Comparison of ENCODE assay signal across 8 cellular contexts in the genomic region with DNA sequence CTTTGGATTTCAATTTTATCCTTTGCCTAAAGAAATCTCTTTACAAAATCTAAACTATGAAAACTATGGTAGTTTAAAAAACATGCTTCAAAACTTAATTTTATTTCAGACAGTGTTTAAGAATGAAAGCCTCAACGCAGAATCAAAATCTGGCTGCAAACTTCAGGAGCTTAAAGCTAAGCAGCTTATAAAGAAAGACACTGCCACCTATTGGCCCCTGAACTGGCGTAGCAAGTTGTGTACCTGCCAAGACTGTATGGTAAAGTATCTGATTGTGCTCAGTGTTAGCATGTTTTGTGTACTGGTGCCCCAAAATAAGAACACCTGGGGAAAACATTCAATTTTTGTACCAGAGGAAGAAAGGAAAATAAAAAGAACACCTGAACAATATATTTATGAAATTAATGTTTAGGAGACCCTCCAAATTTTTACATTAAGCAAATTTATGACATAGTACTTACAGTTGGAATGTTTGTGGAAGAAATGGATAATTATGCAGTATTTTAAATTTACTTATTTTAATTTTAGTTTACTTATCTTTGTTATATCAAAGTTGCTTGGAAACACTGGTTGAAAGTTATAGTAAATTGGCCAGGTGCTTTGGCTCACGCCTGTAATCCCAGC. TPM values are rescaled to one million over a fixed set of nuclear protein-coding genes. Genes with fewer than 3 reads are reported as not detected.
DNase-seq lines count a peak whose midpoint lies in the region; ATAC-seq and TF ChIP-seq lines count a peak whose summit lies in the region.

No MANE protein-coding gene starts in this region.

- TF ChIP-seq CTCF in BJ (IDR thresholded peaks at IDR 0.05; ENCODE audit: insufficient read depth, low read depth, low read length) (peak; percentile 66), Peyer's patch (IDR thresholded peaks at IDR 0.05) (peak in 4 of 6 experiments; percentile 55 to 67 (median 64)), type B pancreatic cell (conservative IDR thresholded peaks at IDR 0.05) (peak; percentile 72)

- CTCF ChIA-PET in BJ (lab: Yijun Ruan, JAX): interaction anchor here (0.7 to 1.0 kb wide), 3 partner anchors 10 to 40 kb away, joined by 3 to 6 read pairs (median 5); no protein-coding TSS in a partner anchor

- no peak overlapping the region for H3K4me3 Mint-ChIP-seq in type B pancreatic cell

- H3K36me3 Mint-ChIP-seq in type B pancreatic cell: peaks cover 18% of the 10 kb centered on the region

- H3K27ac ChIP-seq in Peyer's patch: no peak overlapping the region

- no peaks in the 10 kb centered on the region for H3K9me3 Mint-ChIP-seq in type B pancreatic cell

- DNase-seq in BJ (ENCODE audit: low read depth) (peak; percentile 6), Peyer's patch (peak in 2 of 3 donors; percentile 36 to 80), astrocyte of the hippocampus (ENCODE audit: low read depth, low spot score) (peak; percentile 64), kidney tubule cell (ENCODE audit: low spot score) (peak; percentile 67), type B pancreatic cell (ENCODE audit: extremely low spot score, unreplicated experiment) (no peak)
- peak; percentile 69 for DNase-seq in Jurkat, Clone E6-1 (ENCODE audit: low read depth, low spot score)

- H3K27ac Mint-ChIP-seq in type B pancreatic cell: no peak overlapping the region

- no peak for TF ChIP-seq POLR2A in Peyer's patch (IDR thresholded peaks at IDR 0.05)

- H3K4me3 ChIP-seq in BJ (ENCODE audit: low read depth, low read length) (no peak overlapping the region), Peyer's patch (no peak overlapping the region)
- H3K4me3 ChIP-seq in Jurkat, Clone E6-1 (ENCODE audit: low read length): no peak overlapping the region

- H3K36me3 ChIP-seq in BJ (ENCODE audit: control insufficient read depth, insufficient read depth, low read length) (peaks cover 5% of the 10 kb centered on the region), Peyer's patch (peaks cover 0 to 86% (median 0%) of the 10 kb centered on the region in 3 donors)

- no peaks in the 10 kb centered on the region for H3K4me1 Mint-ChIP-seq in type B pancreatic cell (ENCODE audit: unreplicated experiment)

- POLR2A ChIA-PET in BJ (lab: Charles Lee): no interaction called here

- no peaks in the 10 kb centered on the region for H3K27me3 Mint-ChIP-seq in type B pancreatic cell

- H3K27me3 ChIP-seq in BJ (ENCODE audit: control insufficient read depth, insufficient read depth, low read length) (no peaks in the 10 kb centered on the region), Peyer's patch (no peaks in the 10 kb centered on the region)

- H3K4me1 ChIP-seq in Peyer's patch: no peaks in the 10 kb centered on the region

- ATAC-seq in GM18499 (IDR thresholded peaks at IDR 0.05; ENCODE audit: insufficient read depth, unreplicated experiment) (peak; percentile 78), GM21825 (IDR thresholded peaks at IDR 0.05; ENCODE audit: unreplicated experiment) (no peak)

- H3K9me3 ChIP-seq in Peyer's patch: no peaks in the 10 kb centered on the region

RNA-seq across cellular contexts. Expression of a gene that starts 12.2 kb away (rescaled TPM):
- 25.4 and 30.3 TPM in 2 replicates for polyA plus RNA-seq in BJ (2011; rRNA removed)
- polyA minus RNA-seq in BJ (2011; rRNA and poly(A)+ RNA removed): 6.3 and 6.6 TPM in 2 replicates
- polyA plus RNA-seq in Jurkat, Clone E6-1 (2012; ENCODE audit: insufficient read depth, insufficient read length): 73.1 TPM
- total RNA-seq in Peyer's patch (10 to 100 TPM; 13.7 to 20.2 (median 15.8) TPM), type B pancreatic cell (ENCODE audit: low replicate concordance) (16.1 and 21.7 TPM in 2 replicates)

RNA-seq across cellular contexts. Expression of a gene that starts 12.3 kb away (rescaled TPM):
- polyA plus RNA-seq in BJ (2011; rRNA removed): 4.5 and 7.7 TPM in 2 replicates
- 0.76 and 1.1 TPM in 2 replicates for polyA minus RNA-seq in BJ (2011; rRNA and poly(A)+ RNA removed)
- 27.2 TPM for polyA plus RNA-seq in Jurkat, Clone E6-1 (2012; ENCODE audit: insufficient read depth, insufficient read length)
- 10 to 100 TPM in 2 of 4 donors, 1 to 10 TPM in 2; 7.3 to 16.8 (median 10.8) TPM for total RNA-seq in Peyer's patch
- 11.9 and 14.3 TPM in 2 replicates for total RNA-seq in type B pancreatic cell (ENCODE audit: low replicate concordance)

RNA-seq across cellular contexts. Expression of a gene that starts 34.1 kb away (rescaled TPM):
- polyA plus RNA-seq in BJ (2011; rRNA removed): 6.8 and 12.8 TPM in 2 replicates
- 1.9 and 3.7 TPM in 2 replicates for polyA minus RNA-seq in BJ (2011; rRNA and poly(A)+ RNA removed)
- 24.7 TPM for polyA plus RNA-seq in Jurkat, Clone E6-1 (2012; ENCODE audit: insufficient read depth, insufficient read length)
- total RNA-seq in Peyer's patch: 1 to 10 TPM; 6.0 to 9.9 (median 8.3) TPM
- 21.7 and 23.9 TPM in 2 replicates for total RNA-seq in type B pancreatic cell (ENCODE audit: low replicate concordance)

RNA-seq across cellular contexts. Expression of a gene that starts 34.5 kb away (rescaled TPM):
- polyA plus RNA-seq in BJ (2011; rRNA removed): 15.5 and 20.0 TPM in 2 replicates
- 4.0 TPM in 2 replicates for polyA minus RNA-seq in BJ (2011; rRNA and poly(A)+ RNA removed)
- polyA plus RNA-seq in Jurkat, Clone E6-1 (2012; ENCODE audit: insufficient read depth, insufficient read length): 24.4 TPM
- 10 to 100 TPM; 12.4 to 18.9 (median 16.5) TPM for total RNA-seq in Peyer's patch
- total RNA-seq in type B pancreatic cell (ENCODE audit: low replicate concordance): 19.3 and 20.5 TPM in 2 replicates
